In the genomic region with DNA sequence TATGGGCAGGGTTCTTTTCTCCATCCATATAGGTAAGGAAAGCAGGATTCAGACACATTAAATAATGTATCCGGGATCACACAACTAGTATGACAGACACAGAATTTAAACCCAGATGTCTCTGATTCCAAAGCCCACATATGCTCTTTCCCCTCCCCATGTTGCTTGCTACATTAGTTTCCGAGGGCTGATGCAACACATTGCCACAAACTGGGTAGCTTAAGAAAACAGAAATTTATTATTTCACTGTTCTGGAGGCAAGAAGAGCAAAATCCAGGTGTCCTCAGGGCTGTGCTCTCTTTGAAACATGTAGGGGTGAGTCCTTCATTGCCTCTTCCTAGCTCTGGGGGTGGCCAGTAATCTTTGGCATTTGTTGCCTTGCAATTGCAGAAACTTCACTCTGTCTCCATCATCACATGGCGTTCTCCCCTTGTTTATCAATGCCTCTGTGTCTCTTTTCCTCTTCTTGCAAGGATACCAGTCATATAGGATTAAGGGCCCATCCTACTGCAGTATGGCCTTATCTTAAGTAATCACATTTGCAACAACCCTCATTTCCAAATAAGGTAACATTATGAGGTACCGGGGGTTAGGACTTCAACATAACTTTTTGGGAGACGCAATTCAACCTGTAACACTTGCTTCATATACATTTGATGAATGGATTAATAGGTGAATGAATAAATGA, we compare ENCODE assay signal across 20 cellular contexts.
DNase-seq lines count a peak whose midpoint lies in the region; ATAC-seq, FAIRE-seq and TF ChIP-seq lines count a peak whose summit lies in the region.
"Had no signal": no experiment of that assay in that cellular context is flagged by ENCODE, and none has a peak within 500 bp of the region (broad histone marks: within the 10 kb centered on the region; RNA-seq: fewer than 3 reads in every experiment).

No MANE protein-coding gene starts in this region.

- no peak for FAIRE-seq in GM12892 (lab: Jason Lieb, UNC)
- FAIRE-seq: A204.1, G401.6, HepG2 had no signal

- no peak for TF ChIP-seq POLR2A in GM12892 (IDR thresholded peaks at IDR 0.05; ENCODE audit: low read depth, low read length)

- intact Hi-C loops in activated CD4-positive, alpha-beta T cell treated with anti-CD3 and anti-CD28 coated beads, Interleukin-2, amount 10 ng/mL, durations not matched to agents 24 days and 14 days (cut with micrococcal nuclease): no loop called here
- intact Hi-C loops in activated CD4-positive, alpha-beta T cell treated with anti-CD3 and anti-CD28 coated beads for 36 hours (cut with DNase I, micrococcal nuclease): no loop called here

- CTCF ChIA-PET in activated CD4-positive, alpha-beta T cell treated with anti-CD3 and anti-CD28 coated beads for 36 hours (lab: Charles Lee): interaction anchor here (0.5 kb wide), 1 partner anchor 744 kb away, joined by 3 read pairs; no protein-coding TSS in a partner anchor

- TF ChIP-seq CTCF in omental fat pad (IDR thresholded peaks at IDR 0.05): no peak

- no peak overlapping the region for H3K27ac Mint-ChIP-seq in activated CD4-positive, alpha-beta T cell treated with anti-CD3 and anti-CD28 coated beads, Interleukin-2, amount 10 ng/mL, durations not matched to agents 24 days and 14 days
- H3K27ac Mint-ChIP-seq in activated CD4-positive, alpha-beta T cell treated with anti-CD3 and anti-CD28 coated beads for 36 hours: no peak overlapping the region
- H3K27ac Mint-ChIP-seq: B cell, CD14-positive monocyte had no signal

- H3K4me1 Mint-ChIP-seq in activated CD4-positive, alpha-beta T cell treated with anti-CD3 and anti-CD28 coated beads, Interleukin-2, amount 10 ng/mL, durations not matched to agents 24 days and 14 days: no peaks in the 10 kb centered on the region
- no peaks in the 10 kb centered on the region for H3K4me1 Mint-ChIP-seq in activated CD4-positive, alpha-beta T cell treated with anti-CD3 and anti-CD28 coated beads for 36 hours

- POLR2A ChIA-PET in activated CD4-positive, alpha-beta T cell treated with anti-CD3 and anti-CD28 coated beads for 36 hours (lab: Charles Lee): no interaction called here

- peaks cover 3% of the 10 kb centered on the region for H3K27me3 Mint-ChIP-seq in activated CD4-positive, alpha-beta T cell treated with anti-CD3 and anti-CD28 coated beads, Interleukin-2, amount 10 ng/mL, durations not matched to agents 24 days and 14 days
- no peaks in the 10 kb centered on the region for H3K27me3 Mint-ChIP-seq in activated CD4-positive, alpha-beta T cell treated with anti-CD3 and anti-CD28 coated beads for 36 hours
- H3K27me3 Mint-ChIP-seq: B cell had no signal

- H3K9me3 Mint-ChIP-seq in activated CD4-positive, alpha-beta T cell treated with anti-CD3 and anti-CD28 coated beads, Interleukin-2, amount 10 ng/mL, durations not matched to agents 24 days and 14 days: no peaks in the 10 kb centered on the region
- H3K9me3 Mint-ChIP-seq in activated CD4-positive, alpha-beta T cell treated with anti-CD3 and anti-CD28 coated beads for 36 hours (ENCODE audit: low read depth): no peaks in the 10 kb centered on the region
- H3K9me3 Mint-ChIP-seq: CD14-positive monocyte had no signal

- no peak for ATAC-seq in activated CD4-positive, alpha-beta T cell treated with anti-CD3 and anti-CD28 coated beads for 36 hours
- no peak for ATAC-seq in omental fat pad (ENCODE audit: low FRiP score)
- ATAC-seq in HG03354 (IDR thresholded peaks at IDR 0.05; ENCODE audit: poor library complexity, severe bottlenecking, unreplicated experiment): no peak
- ATAC-seq: HepG2, Right ventricle myocardium inferior had no signal

- peak; percentile 47 for DNase-seq in activated CD4-positive, alpha-beta T cell treated with anti-CD3 and anti-CD28 coated beads, Interleukin-2, amount 10 ng/mL, durations not matched to agents 24 days and 14 days
- DNase-seq in activated CD4-positive, alpha-beta T cell treated with anti-CD3 and anti-CD28 coated beads for 36 hours: no peak
- DNase-seq in OCI-M1 (lab: John Stamatoyannopoulos, UW) (peak; percentile 47), fibroblast of the conjunctiva (ENCODE audit: low read depth) (peak; percentile 10), islet precursor cell (no peak), omental fat pad (ENCODE audit: low spot score) (no peak), GM12892 (ENCODE audit: insufficient read length) (no peak)
- DNase-seq: KBM-7; NCI-H1694; NCI-H2081 treated with DMSO at 0.1 percent for 48 hours; NCI-H2171 treated with DMSO at 0.1 percent for 48 hours; NCI-H69; NK-92 treated with Interleukin-12 subunit alpha and Interleukin-12 subunit beta, amount 100 ng/mL, for 24 hours had no signal

- H3K4me3 Mint-ChIP-seq in activated CD4-positive, alpha-beta T cell treated with anti-CD3 and anti-CD28 coated beads, Interleukin-2, amount 10 ng/mL, durations not matched to agents 24 days and 14 days: no peak overlapping the region
- H3K4me3 Mint-ChIP-seq in activated CD4-positive, alpha-beta T cell treated with anti-CD3 and anti-CD28 coated beads for 36 hours: no peak overlapping the region
- H3K4me3 Mint-ChIP-seq: B cell, CD14-positive monocyte had no signal

- H3K36me3 Mint-ChIP-seq in activated CD4-positive, alpha-beta T cell treated with anti-CD3 and anti-CD28 coated beads, Interleukin-2, amount 10 ng/mL, durations not matched to agents 24 days and 14 days (ENCODE audit: low read depth): no peaks in the 10 kb centered on the region
- H3K36me3 Mint-ChIP-seq in activated CD4-positive, alpha-beta T cell treated with anti-CD3 and anti-CD28 coated beads for 36 hours (ENCODE audit: low read depth): no peaks in the 10 kb centered on the region
- H3K36me3 Mint-ChIP-seq: CD14-positive monocyte had no signal

Comparison
In these comparisons a context has a peak if more than half of its experiments do, and no peak if none do; other contexts are left out.
1. DNase-seq: peak in activated CD4-positive, alpha-beta T cell treated with anti-CD3 and anti-CD28 coated beads, Interleukin-2, amount 10 ng/mL, durations not matched to agents 24 days and 14 days (single experiment), OCI-M1 (single experiment) and fibroblast of the conjunctiva (single experiment); none in activated CD4-positive, alpha-beta T cell treated with anti-CD3 and anti-CD28 coated beads for 36 hours (single experiment), islet precursor cell (single experiment), omental fat pad (single experiment) and GM12892 (single experiment).